Comparison of ENCODE assay signal across 16 cellular contexts in the genomic region with DNA sequence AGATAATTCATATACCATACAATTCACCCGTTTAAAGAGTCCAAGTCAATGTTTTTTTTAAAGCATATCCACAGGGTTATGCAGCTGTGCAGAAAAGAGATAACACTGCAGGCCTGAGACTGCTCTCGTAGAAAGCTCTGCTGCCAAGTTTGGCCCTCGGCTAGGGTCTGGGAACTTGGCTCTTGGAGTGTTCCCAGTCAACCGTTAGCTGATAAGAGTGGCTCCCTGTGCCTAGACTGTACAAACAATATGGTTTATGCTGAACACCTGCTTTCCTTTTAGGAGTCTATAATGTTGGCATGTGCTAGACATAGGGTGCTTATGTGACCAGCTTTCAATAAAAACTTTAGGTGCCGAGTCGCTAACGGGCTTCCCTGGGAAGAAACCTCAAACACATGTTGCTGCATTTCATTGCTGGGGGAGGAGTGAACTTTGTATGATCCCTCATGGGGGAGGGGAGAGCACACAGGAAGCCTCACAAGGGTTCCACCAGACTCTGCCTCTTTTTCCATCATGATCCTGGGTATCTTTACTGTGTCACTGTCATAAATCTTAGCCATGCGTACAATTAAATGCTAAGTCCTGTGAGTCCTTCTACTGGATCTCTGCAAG. TPM values are rescaled to one million over a fixed set of nuclear protein-coding genes. Genes with fewer than 3 reads are reported as not detected.
DNase-seq lines count a peak whose midpoint lies in the region; ATAC-seq and TF ChIP-seq lines count a peak whose summit lies in the region.
"Had no signal": no experiment of that assay in that cellular context is flagged by ENCODE, and none has a peak within 500 bp of the region (broad histone marks: within the 10 kb centered on the region; RNA-seq: fewer than 3 reads in every experiment).

No MANE protein-coding gene starts in this region.

- ATAC-seq in GM19467 (IDR thresholded peaks at IDR 0.05; ENCODE audit: unreplicated experiment) (no peak), HG03457 (IDR thresholded peaks at IDR 0.05; ENCODE audit: unreplicated experiment) (no peak)
- ATAC-seq: activated CD8-positive, alpha-beta memory T cell treated with anti-CD3 and anti-CD28 coated beads, Interleukin-2, amount 10 ng/mL, durations not matched to agents 7 days and 5 days had no signal

- no peak for DNase-seq in activated naive CD8-positive, alpha-beta T cell treated with anti-CD3 and anti-CD28 coated beads for 36 hours
- DNase-seq in astrocyte of the hippocampus (ENCODE audit: low read depth, low spot score) (peak; percentile 34), iris pigment epithelial cell (ENCODE audit: low read depth) (peak; percentile 64), thyroid gland (peak; percentile 69 to 70), MG63 (no peak)
- DNase-seq: activated CD4-positive, CD25-positive, alpha-beta regulatory T cell; activated CD8-positive, alpha-beta memory T cell treated with anti-CD3 and anti-CD28 coated beads, Interleukin-2, amount 10 ng/mL, durations not matched to agents 7 days and 5 days; activated naive CD4-positive, alpha-beta T cell treated with anti-CD3 and anti-CD28 coated beads for 36 hours; NCI-H1105; NCI-H226 had no signal

- peak overlapping the region; percentile 54 for H3K27ac Mint-ChIP-seq in activated naive CD8-positive, alpha-beta T cell
- H3K27ac Mint-ChIP-seq in activated naive CD8-positive, alpha-beta T cell treated with anti-CD3 and anti-CD28 coated beads for 36 hours = no peak overlapping the region
- H3K27ac Mint-ChIP-seq: activated CD8-positive, alpha-beta memory T cell treated with anti-CD3 and anti-CD28 coated beads, Interleukin-2, amount 10 ng/mL, durations not matched to agents 7 days and 5 days; activated naive CD4-positive, alpha-beta T cell treated with anti-CD3 and anti-CD28 coated beads for 36 hours; stimulated activated naive CD8-positive, alpha-beta T cell treated with anti-CD3 and anti-CD28 coated beads, Interleukin-15, Interleukin-2, amounts not matched to agents 100 ng/mL and 50 ng/mL, for 24 hours had no signal

- peaks cover 16% of the 10 kb centered on the region for H3K4me1 Mint-ChIP-seq in activated naive CD8-positive, alpha-beta T cell (ENCODE audit: low read depth)
- H3K4me1 Mint-ChIP-seq in activated naive CD8-positive, alpha-beta T cell treated with anti-CD3 and anti-CD28 coated beads for 36 hours = peaks cover 12% of the 10 kb centered on the region

- 9 to 26% methylated on average over 8 of the region's 8 CpGs for WGBS in thyroid gland, 2 donors

- intact Hi-C loops in thyroid gland (cut with DNase I) = no loop called here

- H3K27me3 ChIP-seq in thyroid gland = no peaks in the 10 kb centered on the region
- no peaks in the 10 kb centered on the region for H3K27me3 ChIP-seq in MG63

- H3K36me3 ChIP-seq in thyroid gland = no peaks in the 10 kb centered on the region
- H3K36me3 ChIP-seq in MG63 = no peaks in the 10 kb centered on the region

- no peak overlapping the region for H3K4me3 ChIP-seq in thyroid gland (replicated peaks in 1 of 3)
- H3K4me3 ChIP-seq in MG63 = no peak overlapping the region
- H3K4me3 ChIP-seq: lung had no signal

- TF ChIP-seq CTCF in thyroid gland (IDR thresholded peaks at IDR 0.05) = no peak

- TF ChIP-seq POLR2A in thyroid gland (IDR thresholded peaks at IDR 0.05) = no peak

- no peaks in the 10 kb centered on the region for H3K27me3 Mint-ChIP-seq in activated naive CD8-positive, alpha-beta T cell
- H3K27me3 Mint-ChIP-seq in activated naive CD8-positive, alpha-beta T cell treated with anti-CD3 and anti-CD28 coated beads for 36 hours = no peaks in the 10 kb centered on the region
- H3K27me3 Mint-ChIP-seq: stimulated activated naive CD8-positive, alpha-beta T cell treated with anti-CD3 and anti-CD28 coated beads, Interleukin-15, Interleukin-2, amounts not matched to agents 100 ng/mL and 50 ng/mL, for 24 hours had no signal

- H3K9me3 ChIP-seq in thyroid gland (no peaks in the 10 kb centered on the region), MG63 (0 out of 2 replicates have a peak, but pooled peaks cover 4% of the 10 kb centered on the region)

- H3K4me1 ChIP-seq in thyroid gland = peaks cover 4 to 8% of the 10 kb centered on the region in 2 donors

- H3K9me3 Mint-ChIP-seq in activated naive CD8-positive, alpha-beta T cell (ENCODE audit: low read depth) = peaks cover 3% of the 10 kb centered on the region
- H3K9me3 Mint-ChIP-seq in activated naive CD8-positive, alpha-beta T cell treated with anti-CD3 and anti-CD28 coated beads for 36 hours = peaks cover 5% of the 10 kb centered on the region

- H3K27ac ChIP-seq in thyroid gland = no peak overlapping the region
- H3K27ac ChIP-seq: epithelial cell of prostate had no signal

- peaks cover 5% of the 10 kb centered on the region for H3K36me3 Mint-ChIP-seq in activated naive CD8-positive, alpha-beta T cell
- H3K36me3 Mint-ChIP-seq in activated naive CD8-positive, alpha-beta T cell treated with anti-CD3 and anti-CD28 coated beads for 36 hours = peaks cover 2% of the 10 kb centered on the region

- H3K4me3 Mint-ChIP-seq in activated naive CD8-positive, alpha-beta T cell = no peak overlapping the region
- no peak overlapping the region for H3K4me3 Mint-ChIP-seq in activated naive CD8-positive, alpha-beta T cell treated with anti-CD3 and anti-CD28 coated beads for 36 hours
- H3K4me3 Mint-ChIP-seq: activated CD8-positive, alpha-beta memory T cell treated with anti-CD3 and anti-CD28 coated beads, Interleukin-2, amount 10 ng/mL, durations not matched to agents 7 days and 5 days; activated naive CD4-positive, alpha-beta T cell treated with anti-CD3 and anti-CD28 coated beads for 36 hours; stimulated activated naive CD8-positive, alpha-beta T cell treated with anti-CD3 and anti-CD28 coated beads, Interleukin-15, Interleukin-2, amounts not matched to agents 100 ng/mL and 50 ng/mL, for 24 hours had no signal

RNA-seq across cellular contexts. Expression of gene RFX8, which starts 34.7 kb away (rescaled TPM):
- total RNA-seq in activated naive CD8-positive, alpha-beta T cell treated with anti-CD3 and anti-CD28 coated beads for 36 hours = not detected
- total RNA-seq in thyroid gland = 1 to 10 TPM in 1 of 4 donors, not detected in 3; 1.9 TPM
- not detected in 2 replicates for total RNA-seq in MG63 (2014; rRNA removed; shearing (Covaris generic); ENCODE audit: low replicate concordance)

RNA-seq across cellular contexts. Expression of gene CREG2, which starts 52.9 kb away (rescaled TPM):
- total RNA-seq in activated naive CD8-positive, alpha-beta T cell treated with anti-CD3 and anti-CD28 coated beads for 36 hours = not detected
- not detected for total RNA-seq in thyroid gland
- total RNA-seq in MG63 (2014; rRNA removed; shearing (Covaris generic); ENCODE audit: low replicate concordance) = not detected in 2 replicates
- total RNA-seq: activated CD8-positive, alpha-beta memory T cell treated with anti-CD3 and anti-CD28 coated beads, Interleukin-2, amount 10 ng/mL, durations not matched to agents 7 days and 5 days; activated naive CD4-positive, alpha-beta T cell treated with anti-CD3 and anti-CD28 coated beads for 36 hours had no signal

Comparison
In these comparisons a context has a peak if more than half of its experiments do, and no peak if none do; other contexts are left out.
1. DNase-seq: peak in astrocyte of the hippocampus (single experiment), iris pigment epithelial cell (single experiment) and thyroid gland (2 of 2); none in activated naive CD8-positive, alpha-beta T cell treated with anti-CD3 and anti-CD28 coated beads for 36 hours (single experiment) and MG63 (single experiment).